Comparison of ENCODE assay signal across 1 cellular context in genomic region chr19:4638828-4639530, GRCh38.
TF ChIP-seq lines count a peak whose summit lies in the region.

Gene TNFAIP8L1 (plus strand): TSS chr19:4639516. CDS start chr19:4651870, 12,354 bp downstream.

TF ChIP-seq in HEK293, 187 proteins besides CTCF, POLR2A, EP300 and RAD21 (continued from another document):
- no peak for TF ChIP-seq ZNF148 (tag by site-specific recombination; IDR thresholded peaks at IDR 0.05; ENCODE audit: borderline replicate concordance)
- TF ChIP-seq ZNF488 (tag by site-specific recombination; IDR thresholded peaks at IDR 0.05): no peak
- no peak for TF ChIP-seq ZFP3 (tag by site-specific recombination; IDR thresholded peaks at IDR 0.05; ENCODE audit: low read depth)
- 0 out of 2 replicates have a peak, but pooled peaks have one; percentile 45 for TF ChIP-seq ZSCAN23 (tag by site-specific recombination; IDR thresholded peaks at IDR 0.05)
- TF ChIP-seq PRDM2 (tag by site-specific recombination; IDR thresholded peaks at IDR 0.05; ENCODE audit: borderline replicate concordance): no peak
- no peak for TF ChIP-seq REPIN1 (tag by site-specific recombination; IDR thresholded peaks at IDR 0.05; ENCODE audit: low read depth)
- no peak for TF ChIP-seq SETDB1 (IDR thresholded peaks at IDR 0.05; ENCODE audit: insufficient read length, low read length)
- TF ChIP-seq KLF8 (tag by site-specific recombination; IDR thresholded peaks at IDR 0.05): peak; percentile 81
- TF ChIP-seq ZNF112 (tag by site-specific recombination; IDR thresholded peaks at IDR 0.05): no peak
- TF ChIP-seq ZBTB1 (tag by site-specific recombination; IDR thresholded peaks at IDR 0.05): no peak
- TF ChIP-seq ZEB2 (tag by site-specific recombination; IDR thresholded peaks at IDR 0.05): peak; percentile 95
- no peak for TF ChIP-seq PBX3 (CRISPR knock-in tag; IDR thresholded peaks at IDR 0.05)
- peak; percentile 96 for TF ChIP-seq PATZ1 (tag by site-specific recombination; IDR thresholded peaks at IDR 0.05)
- TF ChIP-seq SP7 (tag by site-specific recombination; IDR thresholded peaks at IDR 0.05): peak; percentile 46; the same call in 1 of the 2 replicates
- TF ChIP-seq ZNF544 (tag by site-specific recombination; IDR thresholded peaks at IDR 0.05): no peak
- TF ChIP-seq GLIS2 (tag by site-specific recombination; IDR thresholded peaks at IDR 0.05): peak; percentile 81
- TF ChIP-seq ZNF302 (tag by site-specific recombination; IDR thresholded peaks at IDR 0.05; ENCODE audit: low read depth): no peak
- TF ChIP-seq ZNF785 (tag by site-specific recombination; IDR thresholded peaks at IDR 0.05): no peak
- no peak for TF ChIP-seq ZNF248 (tag by site-specific recombination; IDR thresholded peaks at IDR 0.05)
- TF ChIP-seq ZBTB26 (tag by site-specific recombination; optimal IDR thresholded peaks at IDR 0.05): peak; percentile 33
- no peak for TF ChIP-seq ZNF658 (tag by site-specific recombination; IDR thresholded peaks at IDR 0.05)
- TF ChIP-seq ZXDB (tag by site-specific recombination; IDR thresholded peaks at IDR 0.05): peak; percentile 93
- 0 out of 2 replicates have a peak, but pooled peaks have one; percentile 25 for TF ChIP-seq ZNF610 (tag by site-specific recombination; IDR thresholded peaks at IDR 0.05; ENCODE audit: borderline replicate concordance)
- TF ChIP-seq ZNF677 (tag by site-specific recombination; IDR thresholded peaks at IDR 0.05): no peak
- TF ChIP-seq TCF7L2 (IDR thresholded peaks at IDR 0.05; ENCODE audit: borderline replicate concordance, low read depth, low read length): no peak
- peak; percentile 45; the same call in 1 of the 2 replicates for TF ChIP-seq ZNF121 (tag by site-specific recombination; IDR thresholded peaks at IDR 0.05)
- 0 out of 2 replicates have a peak, but pooled peaks have one; percentile 18 for TF ChIP-seq ZNF391 (tag by site-specific recombination; IDR thresholded peaks at IDR 0.05; ENCODE audit: borderline replicate concordance, low read depth)
- TF ChIP-seq ZNF37A (tag by site-specific recombination; IDR thresholded peaks at IDR 0.05): no peak
- TF ChIP-seq PRDM6 (tag by site-specific recombination; IDR thresholded peaks at IDR 0.05): no peak
- TF ChIP-seq ZNF660 (tag by site-specific recombination; IDR thresholded peaks at IDR 0.05): peak; percentile 32; the same call in 1 of the 2 replicates
